ENCODE assay signal across 23 cellular contexts in the genomic region with DNA sequence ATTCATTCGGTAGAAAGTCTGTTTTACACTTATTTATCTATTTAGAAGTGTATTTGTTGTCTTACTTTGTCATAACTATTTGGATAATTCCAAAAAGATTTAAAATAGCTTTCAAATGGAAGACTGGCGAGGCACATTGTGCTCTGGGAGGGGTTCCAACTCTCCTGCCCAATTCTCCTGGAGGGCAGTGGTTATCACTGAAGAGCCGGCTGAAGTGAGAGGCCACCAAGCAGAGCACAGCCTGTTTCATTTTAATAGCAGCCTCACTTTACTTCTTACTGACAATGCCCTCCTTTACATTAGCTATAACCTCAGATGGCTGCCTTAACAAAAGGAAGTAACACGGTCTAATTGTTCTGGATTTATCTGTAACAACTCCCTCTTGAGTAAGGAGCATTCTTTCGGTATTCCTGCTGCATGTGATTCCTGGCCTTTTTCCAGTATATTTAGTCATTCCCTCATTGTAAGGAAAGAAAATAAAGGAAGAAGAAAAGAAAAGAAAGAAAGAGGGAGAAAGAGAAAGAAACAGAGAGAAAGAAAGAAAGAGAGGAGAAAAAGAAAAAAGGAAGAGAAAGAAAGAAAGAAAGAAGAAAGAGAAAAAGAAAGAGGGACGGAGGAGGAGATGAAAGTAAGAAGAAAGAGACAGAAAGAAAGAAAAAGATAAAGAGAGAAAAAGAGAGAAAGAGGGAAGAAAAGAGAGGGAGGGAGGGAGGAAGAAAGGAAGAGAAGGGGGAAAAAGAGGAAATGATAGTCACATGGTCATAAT.
A peak's percentile ranks its signal among the peaks of the same experiment; 100 is the strongest.
DNase-seq lines count a peak whose midpoint lies in the region; ATAC-seq and TF ChIP-seq lines count a peak whose summit lies in the region.
"Had no signal": no experiment of that assay in that cellular context is flagged by ENCODE, and none has a peak within 500 bp of the region (broad histone marks: within the 10 kb centered on the region; RNA-seq: fewer than 3 reads in every experiment).

No MANE protein-coding gene starts in this region.

- no peak for TF ChIP-seq EP300 in suprapubic skin (IDR thresholded peaks at IDR 0.05)

- H3K4me1 ChIP-seq in mammary epithelial cell (ENCODE audit: insufficient read depth, low read length) (no peaks in the 10 kb centered on the region), suprapubic skin (no peaks in the 10 kb centered on the region)
- H3K4me1 ChIP-seq: psoas muscle had no signal

- no peaks in the 10 kb centered on the region for H4K20me1 ChIP-seq in mammary epithelial cell (ENCODE audit: insufficient read depth, low read length)

- TF ChIP-seq POLR2A in suprapubic skin (IDR thresholded peaks at IDR 0.05), result no peak

- H3K27ac ChIP-seq in mammary epithelial cell (ENCODE audit: insufficient read depth, low read depth, low read length) (no peak overlapping the region), suprapubic skin (no peak overlapping the region)
- H3K27ac ChIP-seq: HL-60, psoas muscle had no signal

- H3K36me3 ChIP-seq in mammary epithelial cell (ENCODE audit: insufficient read depth, low read length), result no peaks in the 10 kb centered on the region
- no peaks in the 10 kb centered on the region for H3K36me3 ChIP-seq in suprapubic skin

- H3K79me2 ChIP-seq in mammary epithelial cell (ENCODE audit: insufficient read depth, low read length), result no peaks in the 10 kb centered on the region

- no peak overlapping the region for H3K4me3 ChIP-seq in mammary epithelial cell (replicated peaks in 1 of 3; ENCODE audit: insufficient read depth in 1 of 3, low read depth in 2 of 3, low read length in 3 of 3)
- no peak overlapping the region for H3K4me3 ChIP-seq in suprapubic skin
- H3K4me3 ChIP-seq: psoas muscle had no signal

- H3K9ac ChIP-seq in mammary epithelial cell (ENCODE audit: insufficient read depth, low read length), result no peak overlapping the region
- H3K9ac ChIP-seq: SK-N-SH had no signal

- DNase-seq in left ventricle myocardium superior, result no peak
- DNase-seq in cardiac septum (ENCODE audit: low spot score), result no peak
- peak; percentile 6 for DNase-seq in mammary epithelial cell
- DNase-seq in iris pigment epithelial cell (ENCODE audit: low read depth), result peak; percentile 18
- no peak for DNase-seq in NCI-H526 treated with DMSO at 0.1 percent for 48 hours (lab: John Stamatoyannopoulos, UW)
- DNase-seq in ureter (ENCODE audit: low spot score), result no peak
- no peak for DNase-seq in stimulated activated naive CD4-positive, alpha-beta T cell treated with Interleukin-2 at 50 U/mL for 16 hours (lab: John Stamatoyannopoulos, UW)
- no peak for DNase-seq in suprapubic skin (ENCODE audit: low spot score in 2 of 2)
- DNase-seq: activated CD4-positive, alpha-beta T cell treated with anti-CD3 and anti-CD28 coated beads, Interleukin-2, amount 10 ng/mL, durations not matched to agents 24 days and 14 days; caudate nucleus; CD4-positive, alpha-beta T cell; DMS79; effector CD8-positive, alpha-beta T cell; HCEC 1CT; natural killer cell; NCI-H2081; NCI-H69; psoas muscle; SK-N-SH; stimulated activated CD4-positive, alpha-beta T cell treated with anti-CD3 and anti-CD28 coated beads, Interleukin-15, amount 100 ng/mL, for 24 hours; stimulated activated naive CD4-positive, alpha-beta T cell; trophoblast cell had no signal

- WGBS in mammary epithelial cell (ENCODE audit: low coverage, missing lambda C conversion rate), result 68% methylated on average over 6 of the region's 6 CpGs
- 54% methylated on average over 6 of the region's 6 CpGs for WGBS in suprapubic skin

- H2AFZ ChIP-seq in mammary epithelial cell (ENCODE audit: low read depth, low read length), result no peak overlapping the region

- H3K27me3 ChIP-seq in mammary epithelial cell (ENCODE audit: insufficient read depth, low read length) (no peaks in the 10 kb centered on the region), suprapubic skin (no peaks in the 10 kb centered on the region)

- no TSS peak for BruUV-seq in mammary epithelial cell (replicated peaks; lab: Mats Ljungman, UMichigan)

- dilution Hi-C loops in mammary epithelial cell (cut with HindIII; ENCODE audit: low sequenced_read_pairs), result no loop called here

- H3K4me2 ChIP-seq in mammary epithelial cell (ENCODE audit: insufficient read depth, low read depth, low read length), result no peak overlapping the region
- H3K4me2 ChIP-seq: SK-N-SH had no signal

- intact Hi-C loops in left ventricle myocardium superior (cut with micrococcal nuclease), result no loop called here
- intact Hi-C loops in cardiac septum (cut with DNase I), result no loop called here
- intact Hi-C loops in mammary epithelial cell (cut with micrococcal nuclease), result no loop called here

- H3K9me3 ChIP-seq in mammary epithelial cell (replicated peaks; ENCODE audit: insufficient read depth, low read length) (no peaks in the 10 kb centered on the region), suprapubic skin (no peaks in the 10 kb centered on the region)
- H3K9me3 ChIP-seq: psoas muscle, SK-N-SH had no signal

- no peak for TF ChIP-seq CTCF in mammary epithelial cell (conservative IDR thresholded peaks at IDR 0.05 in 1 of 2, IDR thresholded peaks at IDR 0.05 in 1 of 2; ENCODE audit: extremely low read depth in 1 of 2, insufficient read depth in 1 of 2, low read depth in 1 of 2, low read length in 2 of 2)
- TF ChIP-seq CTCF in suprapubic skin (IDR thresholded peaks at IDR 0.05), result no peak

- CTCF ChIA-PET in mammary epithelial cell (lab: Charles Lee; ENCODE audit: low non-redundant PET), result no interaction called here

- peak; percentile 64 for ATAC-seq in left ventricle myocardium superior
- ATAC-seq: natural killer cell, psoas muscle had no signal

- in situ Hi-C loops in mammary epithelial cell (cut with MboI; ENCODE audit: low sequenced_read_pairs in 2 of 2), result no loop called here

Comparison
In these comparisons a context has a peak if more than half of its experiments do, and no peak if none do; other contexts are left out.
1. DNase-seq: peak in mammary epithelial cell (single experiment) and iris pigment epithelial cell (single experiment); none in left ventricle myocardium superior (single experiment), cardiac septum (single experiment), NCI-H526 treated with DMSO at 0.1 percent for 48 hours (single experiment), ureter (single experiment), stimulated activated naive CD4-positive, alpha-beta T cell treated with Interleukin-2 at 50 U/mL for 16 hours (single experiment) and suprapubic skin (0 of 2).